ENCODE assay signal across 21 cellular contexts in the genomic region with DNA sequence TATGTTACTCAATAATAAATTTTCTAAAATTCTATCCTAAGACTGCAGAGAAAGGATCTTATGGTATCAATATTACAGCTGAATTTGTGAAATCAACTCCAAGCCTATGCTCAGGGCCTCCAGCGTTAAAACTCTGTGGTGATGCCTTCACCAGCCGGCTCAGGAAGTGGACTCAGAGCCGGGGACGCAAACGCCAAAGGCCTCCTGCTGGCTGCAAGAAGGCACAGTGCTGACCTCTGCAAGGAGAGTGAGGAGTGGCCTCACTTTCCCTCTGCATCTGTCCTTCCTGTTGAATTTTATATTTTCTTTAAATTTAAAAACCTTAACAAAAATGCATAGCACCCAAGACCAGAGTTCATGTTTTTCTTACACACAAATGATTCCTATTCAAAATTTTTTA. TPM values are rescaled to one million over a fixed set of nuclear protein-coding genes. Genes with fewer than 3 reads are reported as not detected.
DNase-seq lines count a peak whose midpoint lies in the region; ATAC-seq, FAIRE-seq and TF ChIP-seq lines count a peak whose summit lies in the region.
"Had no signal": no experiment of that assay in that cellular context is flagged by ENCODE, and none has a peak within 500 bp of the region (broad histone marks: within the 10 kb centered on the region; RNA-seq: fewer than 3 reads in every experiment).

No MANE protein-coding gene starts in this region.

- H3K4ac ChIP-seq in neuronal stem cell (ENCODE audit: low read length): no peak overlapping the region

- H2AFZ ChIP-seq in K562 (ENCODE audit: low read depth, low read length): no peak overlapping the region
- H2AFZ ChIP-seq in neuronal stem cell (ENCODE audit: low read length): no peak overlapping the region
- H2AFZ ChIP-seq in OCI-LY7 (ENCODE audit: low read length): no peak overlapping the region

- no peak overlapping the region for H3K23ac ChIP-seq in neuronal stem cell (ENCODE audit: low read depth, low read length, poor library complexity)

- BruUV-seq in K562 (replicated peaks; lab: Mats Ljungman, UMichigan): no TSS peak
- no TSS peak for BruUV-seq in MCF 10A (replicated peaks; lab: Mats Ljungman, UMichigan)
- BruUV-seq in OCI-LY7 (replicated peaks; lab: Mats Ljungman, UMichigan): no TSS peak

- no peaks in the 10 kb centered on the region for H3K9me2 ChIP-seq in OCI-LY7 (ENCODE audit: insufficient read depth, low read length)

- intact Hi-C loops in K562 (cut with micrococcal nuclease): no loop called here
- intact Hi-C loops in MCF 10A (cut with micrococcal nuclease): no loop called here
- intact Hi-C loops in OCI-LY7 (cut with micrococcal nuclease; ENCODE audit: unreplicated experiment): no loop called here

- H3K14ac ChIP-seq in neuronal stem cell (ENCODE audit: low read length): no peak overlapping the region

- no peaks in the 10 kb centered on the region for H4K20me1 ChIP-seq in K562 (replicated peaks; ENCODE audit: control insufficient read depth, insufficient read depth, low read length)
- H4K20me1 ChIP-seq in OCI-LY7 (ENCODE audit: insufficient read depth, low read length): no peaks in the 10 kb centered on the region

- H3K27ac ChIP-seq in K562 (ENCODE audit: extremely low read depth, low read depth, low read length) (no peak overlapping the region), neuronal stem cell (replicated peaks; ENCODE audit: low read length) (no peak overlapping the region), OCI-LY7 (ENCODE audit: low read depth, low read length, poor library complexity, severe bottlenecking) (no peak overlapping the region)
- H3K27ac ChIP-seq: ascending aorta had no signal

- H3K9me3 ChIP-seq in K562 (replicated peaks; ENCODE audit: control insufficient read depth, insufficient read depth, low read depth, low read length): no peaks in the 10 kb centered on the region
- no peaks in the 10 kb centered on the region for H3K9me3 ChIP-seq in neuronal stem cell (replicated peaks in 1 of 2; ENCODE audit: control insufficient read depth in 2 of 2, insufficient read depth in 1 of 2, low read depth in 1 of 2, low read length in 2 of 2)
- H3K9me3 ChIP-seq in OCI-LY7 (ENCODE audit: low read length): no peaks in the 10 kb centered on the region
- H3K9me3 ChIP-seq: ascending aorta, mucosa of descending colon had no signal

- H3K27ac Mint-ChIP-seq in glutamatergic neuron (ENCODE audit: unreplicated experiment) (no peak overlapping the region), MCF 10A (ENCODE audit: low read depth, unreplicated experiment) (no peak overlapping the region)

- no peak for TF ChIP-seq CTCF in K562 (IDR thresholded peaks at IDR 0.05 in 2 of 3, conservative IDR thresholded peaks at IDR 0.05 in 1 of 3; ENCODE audit: insufficient read depth in 2 of 3, low read depth in 1 of 3, low read length in 3 of 3)
- no peak for TF ChIP-seq CTCF in glutamatergic neuron (IDR thresholded peaks at IDR 0.05; ENCODE audit: partially characterized antibody, unreplicated experiment)
- no peak for TF ChIP-seq CTCF in MCF 10A (IDR thresholded peaks at IDR 0.05; ENCODE audit: unreplicated experiment)
- no peak for TF ChIP-seq CTCF in OCI-LY7 (conservative IDR thresholded peaks at IDR 0.05; ENCODE audit: low read length)

- no peak overlapping the region for H4K91ac ChIP-seq in neuronal stem cell (ENCODE audit: low read depth, low read length, poor library complexity)

- H2BK15ac ChIP-seq in neuronal stem cell (ENCODE audit: low read length): no peak overlapping the region

- no peak overlapping the region for H2BK12ac ChIP-seq in neuronal stem cell (ENCODE audit: low read length)

- TF ChIP-seq RAD21 in K562 (CRISPR knock-in tag; conservative IDR thresholded peaks at IDR 0.05 in 1 of 2, IDR thresholded peaks at IDR 0.05 in 1 of 2): no peak

- no peak overlapping the region for H4K8ac ChIP-seq in neuronal stem cell (ENCODE audit: low read depth, low read length)

- H2BK120ac ChIP-seq in neuronal stem cell (ENCODE audit: low read depth, low read length): no peak overlapping the region

- H3K9ac ChIP-seq in K562 (ENCODE audit: insufficient read depth in 1 of 2, low read depth in 2 of 2, low read length in 2 of 2) (peak overlapping the region in 1 of 2 experiments; percentile 58; a peak in 1 of 4 replicates), neuronal stem cell (ENCODE audit: low read depth, low read length, poor library complexity) (no peak overlapping the region)

- 85% methylated on average over 5 of the region's 5 CpGs for WGBS in K562 (ENCODE audit: insufficient coverage, low coverage, missing lambda C conversion rate)
- WGBS in neuronal stem cell (ENCODE audit: extremely low coverage in 2 of 2, insufficient read length in 2 of 2, insufficient replicate concordance in 1 of 2), 2 donors: no CpG with 5 or more reads among the region's 5 CpGs

- CTCF ChIA-PET in K562 (lab: Yijun Ruan, JAX; ENCODE audit: low intra/inter-chr PET ratio) (no interaction called here), MCF 10A (lab: Yijun Ruan, JAX) (no interaction called here), OCI-LY7 (lab: Charles Lee; ENCODE audit: unreplicated experiment) (interaction anchor here (0.6 kb wide), 1 partner anchor 624 kb away, joined by 3 read pairs; no protein-coding TSS in a partner anchor)

- H3K9me3 Mint-ChIP-seq in glutamatergic neuron (ENCODE audit: unreplicated experiment) (no peaks in the 10 kb centered on the region), MCF 10A (ENCODE audit: unreplicated experiment) (no peaks in the 10 kb centered on the region)
- H3K9me3 Mint-ChIP-seq: IgD-negative memory B cell had no signal

- peaks cover 69% of the 10 kb centered on the region for H3K36me3 ChIP-seq in K562 (ENCODE audit: control insufficient read depth, insufficient read depth, low read length)
- peaks cover 17 to 89% of the 10 kb centered on the region in 2 donors for H3K36me3 ChIP-seq in neuronal stem cell (replicated peaks in 1 of 2; ENCODE audit: control insufficient read depth in 2 of 2, insufficient read depth in 2 of 2, low read length in 2 of 2)
- peaks cover 57% of the 10 kb centered on the region for H3K36me3 ChIP-seq in OCI-LY7 (ENCODE audit: insufficient read depth, low read length)

- TF ChIP-seq EP300 in K562 (IDR thresholded peaks at IDR 0.05; ENCODE audit: low read length): no peak

- no peaks in the 10 kb centered on the region for H3K79me1 ChIP-seq in neuronal stem cell (ENCODE audit: low read depth, low read length)

- peak; percentile 48; the same call in 2 of the 3 replicates for ATAC-seq in K562
- ATAC-seq: mucosa of descending colon had no signal

- H3K79me2 ChIP-seq in K562 (ENCODE audit: control insufficient read depth, insufficient read depth, low read length) (no peaks in the 10 kb centered on the region; the same call in 2 of the 3 replicates), OCI-LY7 (ENCODE audit: insufficient read depth, low read depth, low read length) (no peaks in the 10 kb centered on the region)

- H3K4me3 ChIP-seq in K562: no peak overlapping the region
- no peak overlapping the region for H3K4me3 ChIP-seq in neuronal stem cell (ENCODE audit: low read length in 2 of 2)
- no peak overlapping the region for H3K4me3 ChIP-seq in OCI-LY7 (ENCODE audit: low read depth, low read length, poor library complexity, severe bottlenecking)
- H3K4me3 ChIP-seq: ascending aorta, mucosa of descending colon had no signal

- no peak for TF ChIP-seq POLR2A in K562 (conservative IDR thresholded peaks at IDR 0.05)

- FAIRE-seq in K562 (lab: Jason Lieb, UNC): no peak
- FAIRE-seq: endometrium had no signal

- H3K18ac ChIP-seq in neuronal stem cell (ENCODE audit: low read length): no peak overlapping the region

- H3K4me2 ChIP-seq in K562 (ENCODE audit: insufficient read depth, low read length): no peak overlapping the region
- no peak overlapping the region for H3K4me2 ChIP-seq in neuronal stem cell (ENCODE audit: insufficient read depth, low read length, poor library complexity, severe bottlenecking)
- no peak overlapping the region for H3K4me2 ChIP-seq in OCI-LY7 (ENCODE audit: low read length)

- H2AK5ac ChIP-seq in neuronal stem cell (ENCODE audit: low read depth, low read length): no peak overlapping the region

- no peaks in the 10 kb centered on the region for H3K9me1 ChIP-seq in K562 (ENCODE audit: control insufficient read depth, insufficient read depth, low read length)

- H3K27me3 ChIP-seq in K562 (ENCODE audit: control insufficient read depth in 2 of 2, insufficient read depth in 2 of 2, low read length in 2 of 2) (no peaks in the 10 kb centered on the region), neuronal stem cell (ENCODE audit: control insufficient read depth in 3 of 3, insufficient read depth in 3 of 3, low read depth in 1 of 3, low read length in 3 of 3) (no peaks in the 10 kb centered on the region)
- H3K27me3 ChIP-seq: ascending aorta had no signal

- DNase-seq in GM04504 (ENCODE audit: low read depth) (peak; percentile 3), K562 (ENCODE audit: extremely low read depth in 1 of 4, low spot score in 3 of 4) (no peak), glutamatergic neuron (peak; percentile 55), neuronal stem cell (ENCODE audit: low spot score) (peak; percentile 9), MCF 10A (ENCODE audit: unreplicated experiment) (no peak), NCI-H1436 (lab: John Stamatoyannopoulos, UW) (no peak), OCI-LY7 (ENCODE audit: low spot score) (no peak), SKM-1 (lab: John Stamatoyannopoulos, UW; ENCODE audit: unreplicated experiment) (no peak)
- DNase-seq: activated CD4-positive, alpha-beta T cell treated with anti-CD3 and anti-CD28 coated beads, Interleukin-2, amount 50 U/mL, for 1 hour; AML-193; DMS79; mucosa of descending colon; NCI-H1417 treated with DMSO at 0.1 percent for 48 hours; NCI-H510A; right cardiac atrium; RPMI8226; stimulated activated CD4-positive, alpha-beta T cell treated with anti-CD3 and anti-CD28 coated beads, Interleukin-4, amount 100 ng/mL, for 1 hour; T-helper 9 cell had no signal

- no peaks in the 10 kb centered on the region for H3K4me1 Mint-ChIP-seq in glutamatergic neuron (ENCODE audit: low read depth, unreplicated experiment)
- no peaks in the 10 kb centered on the region for H3K4me1 Mint-ChIP-seq in MCF 10A (ENCODE audit: insufficient read depth, unreplicated experiment)

- H3K4me1 ChIP-seq in K562 (replicated peaks in 1 of 2; ENCODE audit: control insufficient read depth in 2 of 2, insufficient read depth in 2 of 2, low read length in 2 of 2) (peaks cover 0 to 10% of the 10 kb centered on the region in 2 experiments; a peak in 1 of 5 replicates), neuronal stem cell (ENCODE audit: control insufficient read depth in 2 of 2, insufficient read depth in 1 of 2, low read depth in 1 of 2, low read length in 2 of 2) (peaks cover 2% of the 10 kb centered on the region in 2 donors), OCI-LY7 (ENCODE audit: insufficient read depth, low read length, poor library complexity, severe bottlenecking) (no peaks in the 10 kb centered on the region)
- H3K4me1 ChIP-seq: ascending aorta had no signal

- H3K36me3 Mint-ChIP-seq in glutamatergic neuron (ENCODE audit: unreplicated experiment): no peaks in the 10 kb centered on the region
- peaks cover 74% of the 10 kb centered on the region for H3K36me3 Mint-ChIP-seq in MCF 10A (ENCODE audit: insufficient read depth, unreplicated experiment)

- POLR2A ChIA-PET in K562 (lab: Yijun Ruan, JAX): interaction anchor here (1.3 kb wide), 1 partner anchor 13 kb away, joined by 3 read pairs; no protein-coding TSS in a partner anchor
- POLR2A ChIA-PET in MCF 10A (lab: Yijun Ruan, JAX): interaction anchor here (1.1 kb wide), 1 partner anchor 10 kb away, joined by 3 read pairs; no protein-coding TSS in a partner anchor
- POLR2A ChIA-PET in OCI-LY7 (lab: Charles Lee): no interaction called here

- in situ Hi-C loops in K562 (cut with MboI): no loop called here

- H3K27me3 Mint-ChIP-seq in glutamatergic neuron (ENCODE audit: unreplicated experiment): no peaks in the 10 kb centered on the region
- H3K27me3 Mint-ChIP-seq in MCF 10A (ENCODE audit: insufficient read depth, unreplicated experiment): no peaks in the 10 kb centered on the region
- H3K27me3 Mint-ChIP-seq: IgD-negative memory B cell had no signal

- H3K4me3 Mint-ChIP-seq in glutamatergic neuron (ENCODE audit: unreplicated experiment) (no peak overlapping the region), MCF 10A (ENCODE audit: unreplicated experiment) (no peak overlapping the region)
- H3K4me3 Mint-ChIP-seq: IgD-negative memory B cell had no signal

- H2BK5ac ChIP-seq in neuronal stem cell (ENCODE audit: low read length): no peak overlapping the region

RNA-seq across cellular contexts. Expression of gene HERC2, which starts 48.5 kb away (rescaled TPM):
- total RNA-seq in K562 (2011; cell fraction: chromatin; rRNA removed; ENCODE audit: low replicate concordance): 310 and 316 TPM in 2 replicates
- total RNA-seq in K562 (2011; cell fraction: nucleolus; rRNA removed): 158 and 162 TPM in 2 replicates
- 170 and 175 TPM in 2 replicates for total RNA-seq in K562 (2011; cell fraction: nucleoplasm; rRNA removed)
- total RNA-seq in K562 (2014; rRNA removed) (41.0 and 54.1 TPM in 2 replicates), K562 (2014; rRNA removed; fragmentation: Illumina TruSeq; extraction: Trizol) (48.0 and 52.5 TPM in 2 replicates), K562 (2015; rRNA removed; fragmentation: Illumina TruSeq; extraction: Trizol) (37.5 and 42.6 TPM in 2 replicates), K562 (2021) (66.2 and 76.9 TPM in 2 replicates), glutamatergic neuron (ENCODE audit: unreplicated experiment) (111 TPM), MCF 10A (2022) (64.5 and 65.2 TPM in 2 replicates), OCI-LY7 (2022) (94.0 and 102 TPM in 2 replicates)
- polyA plus RNA-seq in K562 (2011; rRNA removed) (30.5 and 33.0 TPM in 2 replicates), K562 (2014; fragmentation: Illumina TruSeq; extraction: Trizol) (60.7 and 84.0 TPM in 2 replicates), K562 (2014; fragmentation: Nextera tagmentation; extraction: Ambion mirVana) (10 to 100 TPM; 10.6 to 12.4 TPM), K562 (2014; rRNA removed) (51.0 and 54.2 TPM in 2 replicates)
- polyA plus RNA-seq in K562 (2011; cell fraction: cytosol; rRNA removed): 42.4 and 62.9 TPM in 2 replicates
- 132 and 181 TPM in 2 replicates for polyA plus RNA-seq in K562 (2011; cell fraction: nucleus; rRNA removed)
- polyA plus RNA-seq in K562 (2012): 53.5 and 56.7 TPM in 2 replicates
- polyA minus RNA-seq in K562 (2011; rRNA and poly(A)+ RNA removed): 48.8 and 53.7 TPM in 2 replicates
- 53.5 and 57.5 TPM in 2 replicates for polyA minus RNA-seq in K562 (2011; cell fraction: cytosol; rRNA and poly(A)+ RNA removed)
- polyA minus RNA-seq in K562 (2011; cell fraction: nucleus; rRNA and poly(A)+ RNA removed): 74.7 and 99.9 TPM in 2 replicates
- 22.1 TPM for polyA plus RNA-seq in neuronal stem cell (2013, experiment 1 of 2)
- polyA plus RNA-seq in neuronal stem cell (2013, experiment 2 of 2): 23.6 TPM
- 45.9 and 55.5 TPM in 2 replicates for total RNA-seq in OCI-LY7 (2014; rRNA removed; shearing (Covaris generic))

Comparison
In these comparisons a context has a peak if more than half of its experiments do, and no peak if none do; other contexts are left out.
1. DNase-seq: peak in GM04504 (single experiment), glutamatergic neuron (single experiment) and neuronal stem cell (single experiment); none in K562 (0 of 4), MCF 10A (single experiment), NCI-H1436 (single experiment), OCI-LY7 (single experiment) and SKM-1 (single experiment).